ENCODE assay signal across 10 cellular contexts in genomic region chr17:77266891-77267341, GRCh38.
A peak's percentile ranks its signal among the peaks of the same experiment; 100 is the strongest.
DNase-seq lines count a peak whose midpoint lies in the region; ATAC-seq, FAIRE-seq and TF ChIP-seq lines count a peak whose summit lies in the region.
"Had no signal": no experiment of that assay in that cellular context is flagged by ENCODE, and none has a peak within 500 bp of the region (broad histone marks: within the 10 kb centered on the region; RNA-seq: fewer than 3 reads in every experiment).

No MANE protein-coding gene starts in this region.

- no peaks in the 10 kb centered on the region for H3K27me3 ChIP-seq in MM.1S (replicated peaks; ENCODE audit: insufficient read depth, low read length)
- H3K27me3 ChIP-seq in mesendoderm (ENCODE audit: insufficient read depth, low read length, poor library complexity): no peaks in the 10 kb centered on the region
- no peaks in the 10 kb centered on the region for H3K27me3 ChIP-seq in small intestine (ENCODE audit: control insufficient read depth in 2 of 2, insufficient read depth in 2 of 2, low read length in 2 of 2)

- H4K8ac ChIP-seq in mesendoderm (ENCODE audit: low read depth, low read length): no peak overlapping the region

- WGBS in mesendoderm (ENCODE audit: extremely low coverage, insufficient coverage, low lambda C conversion rate): no CpG with 5 or more reads among the region's 13 CpGs
- WGBS in small intestine, 3 donors: 77 to 87% (median 80%) methylated on average over 13 of the region's 13 CpGs

- no peaks in the 10 kb centered on the region for H3K9me3 ChIP-seq in MM.1S (replicated peaks; ENCODE audit: insufficient read depth, low read length)
- H3K9me3 ChIP-seq in small intestine (ENCODE audit: control insufficient read depth, low read depth): no peaks in the 10 kb centered on the region

- intact Hi-C loops in left ventricle myocardium superior (cut with micrococcal nuclease): no loop called here

- H3K36me3 ChIP-seq in MM.1S (replicated peaks; ENCODE audit: insufficient read depth, low read length) (no peaks in the 10 kb centered on the region), mesendoderm (ENCODE audit: control insufficient read depth, insufficient read depth, low read length) (no peaks in the 10 kb centered on the region), small intestine (ENCODE audit: control insufficient read depth in 2 of 2, insufficient read depth in 2 of 2, low read length in 2 of 2) (no peaks in the 10 kb centered on the region)

- H3K4ac ChIP-seq in mesendoderm (ENCODE audit: low read depth, low read length): no peak overlapping the region

- no peaks in the 10 kb centered on the region for H3K79me2 ChIP-seq in MM.1S (ENCODE audit: low read length)
- H3K79me2 ChIP-seq in mesendoderm (ENCODE audit: control insufficient read depth, insufficient read depth, low read length): no peaks in the 10 kb centered on the region

- H3K4me2 ChIP-seq in MM.1S (ENCODE audit: low read depth, low read length) (no peak overlapping the region), mesendoderm (ENCODE audit: low read length) (no peak overlapping the region)

- DNase-seq in GM12864 (ENCODE audit: low read depth) (no peak), MM.1S (no peak), mesendoderm (peak; percentile 76), left ventricle myocardium superior (no peak), amniotic stem cell (lab: John Stamatoyannopoulos, UW) (no peak), small intestine (no peak)

- peak; percentile 51 for TF ChIP-seq CTCF in GM12864 (IDR thresholded peaks at IDR 0.05; ENCODE audit: low read depth, low read length, missing control alignments)
- TF ChIP-seq CTCF in MM.1S (IDR thresholded peaks at IDR 0.05; ENCODE audit: low read length): peak; percentile 33
- 0 out of 2 replicates have a peak, but pooled peaks have one; percentile 5 for TF ChIP-seq CTCF in WI38 (IDR thresholded peaks at IDR 0.05; ENCODE audit: low read depth, low read length)

- no peaks in the 10 kb centered on the region for H3F3A ChIP-seq in MM.1S (ENCODE audit: insufficient read depth, low read length)

- no peak for FAIRE-seq in small intestine (lab: Jason Lieb, UNC)
- FAIRE-seq: TTC549 had no signal

- H3K79me1 ChIP-seq in mesendoderm (ENCODE audit: low read length): no peaks in the 10 kb centered on the region

- no peak overlapping the region for H2AK5ac ChIP-seq in mesendoderm (ENCODE audit: low read length)

- no peak overlapping the region for H3K56ac ChIP-seq in mesendoderm (ENCODE audit: low read length)

- H2BK15ac ChIP-seq in mesendoderm (replicated peaks; ENCODE audit: low read depth): no peak overlapping the region

- no peak overlapping the region for H4K5ac ChIP-seq in mesendoderm (ENCODE audit: low read length)

- H3K4me1 ChIP-seq in MM.1S (ENCODE audit: low read length) (no peaks in the 10 kb centered on the region), mesendoderm (ENCODE audit: control insufficient read depth, low read depth, low read length) (no peaks in the 10 kb centered on the region), small intestine (ENCODE audit: control insufficient read depth in 2 of 2, insufficient read depth in 1 of 2, low read depth in 1 of 2, low read length in 1 of 2) (no peaks in the 10 kb centered on the region)

- ATAC-seq in left ventricle myocardium superior (no peak), GM19467 (IDR thresholded peaks at IDR 0.05; ENCODE audit: unreplicated experiment) (no peak)

- no peak overlapping the region for H2AFZ ChIP-seq in MM.1S (ENCODE audit: low read length)

- no peaks in the 10 kb centered on the region for H4K20me1 ChIP-seq in MM.1S (ENCODE audit: insufficient read depth, low read length)

- no peak overlapping the region for H3K4me3 ChIP-seq in GM12864 (ENCODE audit: low read depth, low read length)
- no peak overlapping the region for H3K4me3 ChIP-seq in MM.1S (ENCODE audit: low read length)
- H3K4me3 ChIP-seq in WI38 (ENCODE audit: low read depth, low read length): no peak overlapping the region
- H3K4me3 ChIP-seq in mesendoderm (ENCODE audit: low read length): no peak overlapping the region
- H3K4me3 ChIP-seq in small intestine (ENCODE audit: low read depth in 1 of 2, low read length in 2 of 2): no peak overlapping the region
- H3K4me3 ChIP-seq: skin epidermis had no signal

- no peaks in the 10 kb centered on the region for H3K9me2 ChIP-seq in MM.1S (replicated peaks; ENCODE audit: insufficient read depth, low read length)

- H3K18ac ChIP-seq in mesendoderm (ENCODE audit: low read length): no peak overlapping the region

- H2BK5ac ChIP-seq in mesendoderm (ENCODE audit: low read length): no peak overlapping the region

- H3K9ac ChIP-seq in MM.1S (ENCODE audit: low read length) (no peak overlapping the region), mesendoderm (ENCODE audit: low read length) (no peak overlapping the region)

- no peak overlapping the region for H3K23ac ChIP-seq in mesendoderm (ENCODE audit: low read length)

- H3K27ac ChIP-seq in MM.1S (ENCODE audit: low read length) (no peak overlapping the region), mesendoderm (ENCODE audit: low read depth, low read length) (no peak overlapping the region), small intestine (ENCODE audit: low read depth in 1 of 2, low read length in 1 of 2) (no peak overlapping the region)
- H3K27ac ChIP-seq: skin epidermis had no signal

- H2BK120ac ChIP-seq in mesendoderm (ENCODE audit: low read depth, low read length): no peak overlapping the region
